ENCODE assay signal across 22 cellular contexts in genomic region chrX:10414106-10414824, GRCh38.
DNase-seq lines count a peak whose midpoint lies in the region; ATAC-seq and TF ChIP-seq lines count a peak whose summit lies in the region.
"Had no signal": no experiment of that assay in that cellular context is flagged by ENCODE, and none has a peak within 500 bp of the region (broad histone marks: within the 10 kb centered on the region; RNA-seq: fewer than 3 reads in every experiment).

No MANE protein-coding gene starts in this region.

- H3K4me2 ChIP-seq in IMR-90 (ENCODE audit: low read depth, low read length) = no peak overlapping the region

- BruUV-seq in IMR-90 (replicated peaks; lab: Mats Ljungman, UMichigan) = no TSS peak

- no peak overlapping the region for H3K27ac ChIP-seq in IMR-90 (ENCODE audit: insufficient read depth, low read length)

- no peaks in the 10 kb centered on the region for H3K36me3 ChIP-seq in IMR-90 (ENCODE audit: control insufficient read depth, insufficient read depth, low read length)

- DNase-seq in EH (ENCODE audit: low read depth) (peak; percentile 60), IMR-90 (no peak), NCI-H2227 (lab: John Stamatoyannopoulos, UW; ENCODE audit: unreplicated experiment) (peak; percentile 57), mesothelial cell of epicardium (ENCODE audit: low spot score in 2 of 2, unreplicated experiment in 2 of 2) (no peak), NCI-H1417 treated with DMSO at 0.1 percent for 48 hours (lab: John Stamatoyannopoulos, UW) (no peak), DMS 273 (lab: John Stamatoyannopoulos, UW; ENCODE audit: unreplicated experiment) (no peak), SK-N-DZ (ENCODE audit: low spot score) (no peak)
- DNase-seq: C1 segment of cervical spinal cord; CD8-positive, alpha-beta T cell; DMS53; GF-D8; KG1; NCI-H1092 treated with DMSO at 0.1 percent for 48 hours; NCI-H2029 treated with DMSO at 0.1 percent for 48 hours; NCI-H345; NCI-H524; NCI-H774; NK-92 treated with Interleukin-12 subunit alpha and Interleukin-12 subunit beta, amount 100 ng/mL, for 24 hours; SIG-M5; T-helper 1 cell had no signal

- 40% methylated on average over 1 of the region's 11 CpGs; no CpG with 5 or more reads in 1 of the 2 experiments for WGBS in IMR-90 (ENCODE audit: extremely low coverage in 2 of 2, insufficient read length in 1 of 2), 2 experiments

- H3K27ac Mint-ChIP-seq in mesothelial cell of epicardium = peak overlapping the region; percentile 19
- H3K27ac Mint-ChIP-seq: CD8-positive, alpha-beta T cell had no signal

- no peak overlapping the region for H4K8ac ChIP-seq in IMR-90 (ENCODE audit: low read depth in 2 of 2, low read length in 2 of 2)

- H3K4me3 Mint-ChIP-seq in mesothelial cell of epicardium = no peak overlapping the region
- H3K4me3 Mint-ChIP-seq: CD8-positive, alpha-beta T cell had no signal

- H3K4me1 ChIP-seq in IMR-90 (ENCODE audit: control insufficient read depth, insufficient read depth, low read length) = peaks cover 7% of the 10 kb centered on the region

- in situ Hi-C loops in IMR-90 (cut with MboI; ENCODE audit: low sequenced_read_pairs) = no loop called here

- intact Hi-C loops in IMR-90 (cut with micrococcal nuclease) = no loop called here

- no peak overlapping the region for H2BK15ac ChIP-seq in IMR-90 (ENCODE audit: low read depth, low read length)

- H2AK9ac ChIP-seq in IMR-90 (replicated peaks; ENCODE audit: low read depth, low read length, poor library complexity) = no peak overlapping the region

- H3K14ac ChIP-seq in IMR-90 (replicated peaks; ENCODE audit: low read depth, low read length) = no peak overlapping the region

- no peak overlapping the region for H4K5ac ChIP-seq in IMR-90 (ENCODE audit: low read depth, low read length)

- H3K9me3 ChIP-seq in IMR-90 (ENCODE audit: control insufficient read depth, insufficient read depth, low read length) = no peaks in the 10 kb centered on the region

- ATAC-seq in IMR-90 (ENCODE audit: low read depth) (no peak), HG03354 (IDR thresholded peaks at IDR 0.05; ENCODE audit: poor library complexity, severe bottlenecking, unreplicated experiment) (no peak)
- ATAC-seq: CD8-positive, alpha-beta T cell; Panc1 had no signal

- no peak for TF ChIP-seq CTCF in IMR-90 (conservative IDR thresholded peaks at IDR 0.05; ENCODE audit: low read depth, low read length)
- no peak for TF ChIP-seq CTCF in mesothelial cell of epicardium (IDR thresholded peaks at IDR 0.05; ENCODE audit: unreplicated experiment)

- no peak overlapping the region for H2BK5ac ChIP-seq in IMR-90 (ENCODE audit: low read depth, low read length, poor library complexity, severe bottlenecking)

- peaks cover 18% of the 10 kb centered on the region for H3K4me1 Mint-ChIP-seq in mesothelial cell of epicardium

- H3K4me3 ChIP-seq in IMR-90 (ENCODE audit: insufficient read depth, low read depth, low read length) = no peak overlapping the region

- H3K18ac ChIP-seq in IMR-90 (ENCODE audit: low read depth, low read length) = peak overlapping the region; percentile 29; the same call in 1 of the 2 replicates

- no peaks in the 10 kb centered on the region for H3K36me3 Mint-ChIP-seq in mesothelial cell of epicardium
- H3K36me3 Mint-ChIP-seq: CD8-positive, alpha-beta T cell had no signal

- TF ChIP-seq POLR2A in IMR-90 (IDR thresholded peaks at IDR 0.05; ENCODE audit: low read depth, low read length) = no peak

- H2BK20ac ChIP-seq in IMR-90 (ENCODE audit: low read depth, low read length) = no peak overlapping the region

- H4K20me1 ChIP-seq in IMR-90 (ENCODE audit: insufficient read depth, low read length) = no peaks in the 10 kb centered on the region

- H3K9me1 ChIP-seq in IMR-90 (ENCODE audit: insufficient read depth, low read length) = no peaks in the 10 kb centered on the region

- no peak overlapping the region for H3K9ac ChIP-seq in IMR-90 (ENCODE audit: low read depth, low read length)

- CTCF ChIA-PET in IMR-90 (lab: Yijun Ruan, JAX) = no interaction called here

- dilution Hi-C loops in IMR-90 (cut with HindIII; ENCODE audit: low sequenced_read_pairs, unreplicated experiment) = no loop called here

- H2AK5ac ChIP-seq in IMR-90 (ENCODE audit: low read depth, low read length) = no peak overlapping the region

- no peaks in the 10 kb centered on the region for H3K79me1 ChIP-seq in IMR-90 (ENCODE audit: low read depth in 1 of 2, low read length in 2 of 2)

- no peak for TF ChIP-seq RAD21 in IMR-90 (IDR thresholded peaks at IDR 0.05; ENCODE audit: low read length)

- no peaks in the 10 kb centered on the region for H3K27me3 ChIP-seq in IMR-90 (ENCODE audit: control insufficient read depth, insufficient read depth, low read length)

- no peak overlapping the region for H2AFZ ChIP-seq in IMR-90 (replicated peaks; ENCODE audit: low read length, poor library complexity)

- no peak overlapping the region for H3K56ac ChIP-seq in IMR-90 (ENCODE audit: extremely low read depth, insufficient read depth, low read length)

- POLR2A ChIA-PET in IMR-90 (lab: Charles Lee; ENCODE audit: unreplicated experiment) = no interaction called here

- H4K91ac ChIP-seq in IMR-90 (ENCODE audit: insufficient read depth, low read depth, low read length) = no peak overlapping the region

- peak overlapping the region; percentile 3; the same call in 1 of the 2 replicates for H3K4ac ChIP-seq in IMR-90 (ENCODE audit: low read depth, low read length)

- no peaks in the 10 kb centered on the region for H3K27me3 Mint-ChIP-seq in mesothelial cell of epicardium (ENCODE audit: low read depth)

- H2BK120ac ChIP-seq in IMR-90 (ENCODE audit: low read depth, low read length) = no peak overlapping the region

- peaks cover 24% of the 10 kb centered on the region for H3K9me3 Mint-ChIP-seq in mesothelial cell of epicardium
- H3K9me3 Mint-ChIP-seq: CD8-positive, alpha-beta T cell had no signal

- H3K23ac ChIP-seq in IMR-90 (ENCODE audit: low read depth, low read length) = no peak overlapping the region

TF ChIP-seq in IMR-90, 13 proteins besides CTCF, POLR2A, EP300 and RAD21:
- TF ChIP-seq RCOR1 (IDR thresholded peaks at IDR 0.05; ENCODE audit: insufficient replicate concordance, low read length) (no peak), MAZ (IDR thresholded peaks at IDR 0.05; ENCODE audit: borderline replicate concordance, low read depth, low read length) (no peak), RFX5 (IDR thresholded peaks at IDR 0.05; ENCODE audit: low read depth, low read length) (no peak), MAFK (IDR thresholded peaks at IDR 0.05; ENCODE audit: low read depth, low read length) (no peak), SMC3 (IDR thresholded peaks at IDR 0.05; ENCODE audit: low read depth, low read length) (no peak), CEBPB (IDR thresholded peaks at IDR 0.05; ENCODE audit: low read depth, low read length) (no peak), FOS (IDR thresholded peaks at IDR 0.05; ENCODE audit: low read depth, low read length) (no peak), ELK1 (IDR thresholded peaks at IDR 0.05; ENCODE audit: borderline replicate concordance, low read depth, low read length) (no peak)
- TF ChIP-seq, protein P1, sequence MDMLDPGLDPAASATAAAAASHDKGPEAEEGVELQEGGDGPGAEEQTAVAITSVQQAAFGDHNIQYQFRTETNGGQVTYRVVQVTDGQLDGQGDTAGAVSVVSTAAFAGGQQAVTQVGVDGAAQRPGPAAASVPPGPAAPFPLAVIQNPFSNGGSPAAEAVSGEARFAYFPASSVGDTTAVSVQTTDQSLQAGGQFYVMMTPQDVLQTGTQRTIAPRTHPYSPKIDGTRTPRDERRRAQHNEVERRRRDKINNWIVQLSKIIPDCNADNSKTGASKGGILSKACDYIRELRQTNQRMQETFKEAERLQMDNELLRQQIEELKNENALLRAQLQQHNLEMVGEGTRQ (IDR thresholded peaks at IDR 0.05; ENCODE audit: low read depth, low read length) = no peak
TF ChIP-seq in IMR-90: peak in this region for 0.

Comparison
In these comparisons a context has a peak if more than half of its experiments do, and no peak if none do; other contexts are left out.
1. DNase-seq: peak in EH (single experiment) and NCI-H2227 (single experiment); none in IMR-90 (single experiment), mesothelial cell of epicardium (0 of 2), NCI-H1417 treated with DMSO at 0.1 percent for 48 hours (single experiment), DMS 273 (single experiment) and SK-N-DZ (single experiment).